ENCODE assay signal across 19 cellular contexts in genomic region chr9:7212101-7212500, GRCh38.
DNase-seq lines count a peak whose midpoint lies in the region; ATAC-seq and TF ChIP-seq lines count a peak whose summit lies in the region.
"Had no signal": no experiment of that assay in that cellular context is flagged by ENCODE, and none has a peak within 500 bp of the region (broad histone marks: within the 10 kb centered on the region; RNA-seq: fewer than 3 reads in every experiment).

No MANE protein-coding gene starts in this region.

- no peak for TF ChIP-seq EP300 in SK-N-SH (IDR thresholded peaks at IDR 0.05; ENCODE audit: borderline replicate concordance in 1 of 2, low read depth in 1 of 2, low read length in 1 of 2)

- peaks cover 40% of the 10 kb centered on the region for H3K4me1 Mint-ChIP-seq in WTC11

- H3K4me1 ChIP-seq in SK-N-SH (ENCODE audit: control insufficient read depth in 1 of 2, insufficient read depth in 2 of 2, low read depth in 1 of 2, low read length in 1 of 2), result no peaks in the 10 kb centered on the region
- H3K4me1 ChIP-seq in skeletal muscle satellite cell (ENCODE audit: control insufficient read depth, insufficient read depth, low read length), result peaks cover 3% of the 10 kb centered on the region
- H3K4me1 ChIP-seq: left ventricle myocardium inferior had no signal

- H3K4me3 Mint-ChIP-seq in WTC11, result no peak overlapping the region
- H3K4me3 Mint-ChIP-seq: activated CD4-positive, alpha-beta T cell treated with anti-CD3 and anti-CD28 coated beads for 36 hours; activated naive CD8-positive, alpha-beta T cell treated with anti-CD3 and anti-CD28 coated beads, Interleukin-2, amount 10 ng/mL, durations not matched to agents 7 days and 5 days; natural killer cell; T-helper 1 cell treated with Interleukin-12 subunit alpha and Interleukin-12 subunit beta and Interleukin-4 antibody, amounts not matched to agents 30 μg/mL and 1 μg/mL, for 36 hours had no signal

- no peak for TF ChIP-seq CTCF in SK-N-SH (IDR thresholded peaks at IDR 0.05)
- no peak for TF ChIP-seq CTCF in VCaP (conservative IDR thresholded peaks at IDR 0.05)
- no peak for TF ChIP-seq CTCF in WTC11 (IDR thresholded peaks at IDR 0.05)

- H3K9me3 ChIP-seq in SK-N-SH (no peaks in the 10 kb centered on the region), skeletal muscle satellite cell (replicated peaks; ENCODE audit: low read length) (no peaks in the 10 kb centered on the region)
- H3K9me3 ChIP-seq: left ventricle myocardium inferior had no signal

- H3K4me2 ChIP-seq in SK-N-SH (0 out of 2 replicates have a peak overlapping the region, but pooled peaks have one; percentile 28), skeletal muscle satellite cell (ENCODE audit: low read length) (peak overlapping the region; percentile 31)

- TF ChIP-seq RAD21 in SK-N-SH (IDR thresholded peaks at IDR 0.05; ENCODE audit: low read length), result no peak

- peaks cover 52% of the 10 kb centered on the region for H3K27me3 Mint-ChIP-seq in WTC11 (ENCODE audit: low read depth)
- H3K27me3 Mint-ChIP-seq: activated CD4-positive, alpha-beta T cell treated with anti-CD3 and anti-CD28 coated beads for 36 hours had no signal

- 0 out of 2 replicates have a peak, but pooled peaks cover 3% of the 10 kb centered on the region for H3K9me3 Mint-ChIP-seq in WTC11
- H3K9me3 Mint-ChIP-seq: activated naive CD8-positive, alpha-beta T cell treated with anti-CD3 and anti-CD28 coated beads, Interleukin-2, amount 10 ng/mL, durations not matched to agents 7 days and 5 days had no signal

- no peaks in the 10 kb centered on the region for H3F3A ChIP-seq in SK-N-SH (replicated peaks; ENCODE audit: insufficient read depth)

- DNase-seq in SK-N-SH (no peak), kidney glomerular epithelial cell (lab: John Stamatoyannopoulos, UW) (peak; percentile 19), cerebellar cortex (ENCODE audit: low spot score) (no peak), WTC11 (ENCODE audit: low spot score) (no peak)
- DNase-seq: activated CD4-positive, alpha-beta T cell treated with anti-CD3 and anti-CD28 coated beads for 36 hours; activated naive CD8-positive, alpha-beta T cell treated with anti-CD3 and anti-CD28 coated beads, Interleukin-2, amount 10 ng/mL, durations not matched to agents 7 days and 5 days; activated T-cell treated with anti-CD3 and anti-CD28 coated beads for 4 hours; GDM1; left ventricle myocardium inferior; MV-4-11; natural killer cell; NCI-H524 treated with DMSO at 0.1 percent for 48 hours; stimulated activated naive CD4-positive, alpha-beta T cell treated with Interleukin-2 at 50 U/mL for 16 hours had no signal

- H3K79me2 ChIP-seq in SK-N-SH (ENCODE audit: insufficient read depth), result no peaks in the 10 kb centered on the region

- POLR2A ChIA-PET in SK-N-SH (lab: Yijun Ruan, JAX), result no interaction called here
- POLR2A ChIA-PET in WTC11 (lab: Charles Lee), result no interaction called here

- H3K36me3 ChIP-seq in SK-N-SH (replicated peaks in 1 of 2; ENCODE audit: control insufficient read depth in 1 of 2, insufficient read depth in 2 of 2, low read length in 1 of 2) (no peaks in the 10 kb centered on the region), skeletal muscle satellite cell (ENCODE audit: insufficient read depth, low read length) (no peaks in the 10 kb centered on the region)
- H3K36me3 ChIP-seq: left ventricle myocardium inferior had no signal

- no peaks in the 10 kb centered on the region for H3K9me2 ChIP-seq in SK-N-SH

- no peaks in the 10 kb centered on the region for H4K20me1 ChIP-seq in SK-N-SH (ENCODE audit: insufficient read depth)

- H3K36me3 Mint-ChIP-seq in WTC11, result no peaks in the 10 kb centered on the region
- H3K36me3 Mint-ChIP-seq: activated naive CD8-positive, alpha-beta T cell treated with anti-CD3 and anti-CD28 coated beads, Interleukin-2, amount 10 ng/mL, durations not matched to agents 7 days and 5 days; natural killer cell had no signal

- no peak overlapping the region for H3K4me3 ChIP-seq in SK-N-SH (ENCODE audit: low read depth in 2 of 2, low read length in 1 of 2)
- no peak overlapping the region for H3K4me3 ChIP-seq in skeletal muscle satellite cell (ENCODE audit: low read length)
- H3K4me3 ChIP-seq: left ventricle myocardium inferior had no signal

- H3K27ac ChIP-seq in SK-N-SH (ENCODE audit: low read depth in 2 of 2, low read length in 1 of 2) (no peak overlapping the region), VCaP (peak overlapping the region; percentile 57)
- H3K27ac ChIP-seq: left ventricle myocardium inferior, RWPE1 had no signal

- H3K9ac ChIP-seq in SK-N-SH (no peak overlapping the region), skeletal muscle satellite cell (ENCODE audit: low read depth, low read length) (no peak overlapping the region)

- CTCF ChIA-PET in SK-N-SH (lab: Yijun Ruan, JAX) (interaction anchor here (1.0 kb wide), 1 partner anchor 17 kb away, joined by 3 read pairs; no protein-coding TSS in a partner anchor), WTC11 (lab: Charles Lee) (interaction anchor here (0.8 to 3.2 kb wide), 5 partner anchors 23 to 159 kb away, joined by 3 to 25 read pairs (median 7); no protein-coding TSS in a partner anchor)

- no peak overlapping the region for H3K27ac Mint-ChIP-seq in WTC11
- H3K27ac Mint-ChIP-seq: activated CD4-positive, alpha-beta T cell treated with anti-CD3 and anti-CD28 coated beads for 36 hours; activated naive CD8-positive, alpha-beta T cell treated with anti-CD3 and anti-CD28 coated beads, Interleukin-2, amount 10 ng/mL, durations not matched to agents 7 days and 5 days; natural killer cell; T-helper 1 cell treated with Interleukin-12 subunit alpha and Interleukin-12 subunit beta and Interleukin-4 antibody, amounts not matched to agents 30 μg/mL and 1 μg/mL, for 36 hours had no signal

- 37% methylated on average over 4 of the region's 4 CpGs for WGBS in SK-N-SH (ENCODE audit: low lambda C conversion rate)

- no peak overlapping the region for H2AFZ ChIP-seq in SK-N-SH (ENCODE audit: low read depth)

- no peaks in the 10 kb centered on the region for H3K27me3 ChIP-seq in SK-N-SH (ENCODE audit: insufficient read depth)
- H3K27me3 ChIP-seq in skeletal muscle satellite cell (ENCODE audit: control insufficient read depth, insufficient read depth, low read length), result peaks cover 19% of the 10 kb centered on the region

- ATAC-seq in SK-N-SH treated with all-trans-retinoic acid at 6 μM for 48 hours (no peak), GM21619 (IDR thresholded peaks at IDR 0.05; ENCODE audit: unreplicated experiment) (no peak), WTC11 (no peak)
- ATAC-seq: activated CD4-positive, alpha-beta T cell treated with anti-CD3 and anti-CD28 coated beads for 36 hours; natural killer cell had no signal

TF ChIP-seq in SK-N-SH, 30 proteins besides CTCF, POLR2A, EP300 and RAD21 (continues in another document):
- no peak for TF ChIP-seq MXI1 (IDR thresholded peaks at IDR 0.05; ENCODE audit: low read depth, low read length)
- no peak for TF ChIP-seq FOXM1 (IDR thresholded peaks at IDR 0.05; ENCODE audit: low read depth)
- TF ChIP-seq RFX5 (IDR thresholded peaks at IDR 0.05; ENCODE audit: low read length), result no peak
- no peak for TF ChIP-seq TAF1 (IDR thresholded peaks at IDR 0.05; ENCODE audit: borderline replicate concordance, low read depth, low read length)
- TF ChIP-seq MEF2A (IDR thresholded peaks at IDR 0.05; ENCODE audit: borderline replicate concordance, low read depth), result no peak
- no peak for TF ChIP-seq NFIC (IDR thresholded peaks at IDR 0.05; ENCODE audit: borderline replicate concordance)

TF ChIP-seq in SK-N-SH treated with all-trans-retinoic acid at 6 μM for 48 hours, 23 proteins besides CTCF, POLR2A, EP300 and RAD21 (continues in another document):
- TF ChIP-seq PPARA (CRISPR knock-in tag; IDR thresholded peaks at IDR 0.05; ENCODE audit: borderline replicate concordance) (no peak), CREB5 (CRISPR knock-in tag; IDR thresholded peaks at IDR 0.05; ENCODE audit: low read depth) (no peak), CSDC2 (CRISPR knock-in tag; IDR thresholded peaks at IDR 0.05) (no peak), OSR1 (CRISPR knock-in tag; IDR thresholded peaks at IDR 0.05) (no peak)

TF ChIP-seq in WTC11, 78 proteins besides CTCF, POLR2A, EP300 and RAD21 (continues in another document):
- TF ChIP-seq, protein P1, sequence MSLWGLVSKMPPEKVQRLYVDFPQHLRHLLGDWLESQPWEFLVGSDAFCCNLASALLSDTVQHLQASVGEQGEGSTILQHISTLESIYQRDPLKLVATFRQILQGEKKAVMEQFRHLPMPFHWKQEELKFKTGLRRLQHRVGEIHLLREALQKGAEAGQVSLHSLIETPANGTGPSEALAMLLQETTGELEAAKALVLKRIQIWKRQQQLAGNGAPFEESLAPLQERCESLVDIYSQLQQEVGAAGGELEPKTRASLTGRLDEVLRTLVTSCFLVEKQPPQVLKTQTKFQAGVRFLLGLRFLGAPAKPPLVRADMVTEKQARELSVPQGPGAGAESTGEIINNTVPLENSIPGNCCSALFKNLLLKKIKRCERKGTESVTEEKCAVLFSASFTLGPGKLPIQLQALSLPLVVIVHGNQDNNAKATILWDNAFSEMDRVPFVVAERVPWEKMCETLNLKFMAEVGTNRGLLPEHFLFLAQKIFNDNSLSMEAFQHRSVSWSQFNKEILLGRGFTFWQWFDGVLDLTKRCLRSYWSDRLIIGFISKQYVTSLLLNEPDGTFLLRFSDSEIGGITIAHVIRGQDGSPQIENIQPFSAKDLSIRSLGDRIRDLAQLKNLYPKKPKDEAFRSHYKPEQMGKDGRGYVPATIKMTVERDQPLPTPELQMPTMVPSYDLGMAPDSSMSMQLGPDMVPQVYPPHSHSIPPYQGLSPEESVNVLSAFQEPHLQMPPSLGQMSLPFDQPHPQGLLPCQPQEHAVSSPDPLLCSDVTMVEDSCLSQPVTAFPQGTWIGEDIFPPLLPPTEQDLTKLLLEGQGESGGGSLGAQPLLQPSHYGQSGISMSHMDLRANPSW (CRISPR knock-in tag; conservative IDR thresholded peaks at IDR 0.05; ENCODE audit: low read depth), result no peak
- TF ChIP-seq USF2 (CRISPR knock-in tag; IDR thresholded peaks at IDR 0.05), result no peak
- no peak for TF ChIP-seq TEAD1 (CRISPR knock-in tag; IDR thresholded peaks at IDR 0.05)
- no peak for TF ChIP-seq ZNF396 (CRISPR knock-in tag; IDR thresholded peaks at IDR 0.05; ENCODE audit: borderline replicate concordance)
- TF ChIP-seq, protein P2, sequence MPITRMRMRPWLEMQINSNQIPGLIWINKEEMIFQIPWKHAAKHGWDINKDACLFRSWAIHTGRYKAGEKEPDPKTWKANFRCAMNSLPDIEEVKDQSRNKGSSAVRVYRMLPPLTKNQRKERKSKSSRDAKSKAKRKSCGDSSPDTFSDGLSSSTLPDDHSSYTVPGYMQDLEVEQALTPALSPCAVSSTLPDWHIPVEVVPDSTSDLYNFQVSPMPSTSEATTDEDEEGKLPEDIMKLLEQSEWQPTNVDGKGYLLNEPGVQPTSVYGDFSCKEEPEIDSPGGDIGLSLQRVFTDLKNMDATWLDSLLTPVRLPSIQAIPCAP (CRISPR knock-in tag; IDR thresholded peaks at IDR 0.05), result no peak
- no peak for TF ChIP-seq ZNF232 (CRISPR knock-in tag; IDR thresholded peaks at IDR 0.05)
